Comparison of ENCODE assay signal across 22 cellular contexts in the genomic region with DNA sequence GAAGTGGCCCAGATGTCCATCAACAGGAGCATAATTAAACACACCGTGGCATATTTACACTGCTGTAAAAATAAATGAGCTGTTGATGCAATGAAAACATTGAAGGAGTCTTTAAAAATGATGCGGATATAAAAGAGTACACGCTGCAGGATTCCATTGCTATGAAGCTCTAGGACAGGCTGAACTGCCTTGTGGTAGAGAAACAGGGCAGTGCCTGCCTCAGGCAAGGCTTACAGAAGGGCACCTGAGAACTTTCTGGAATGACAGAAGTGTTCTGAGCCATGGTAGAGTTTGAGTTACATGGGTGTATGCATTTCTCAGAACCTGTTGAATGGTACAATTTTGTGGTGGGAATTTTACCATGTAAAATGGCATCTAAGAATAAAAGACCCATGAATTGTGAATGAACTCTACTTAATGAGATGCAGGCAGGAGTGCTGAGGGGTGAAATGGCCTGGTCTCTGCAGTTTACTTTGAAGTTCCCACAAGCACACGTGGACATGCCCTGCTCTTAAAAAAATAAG. TPM values are rescaled to one million over a fixed set of nuclear protein-coding genes. Genes with fewer than 3 reads are reported as not detected.
A peak's percentile ranks its signal among the peaks of the same experiment; 100 is the strongest.
DNase-seq lines count a peak whose midpoint lies in the region; ATAC-seq, FAIRE-seq and TF ChIP-seq lines count a peak whose summit lies in the region.
"Had no signal": no experiment of that assay in that cellular context is flagged by ENCODE, and none has a peak within 500 bp of the region (broad histone marks: within the 10 kb centered on the region; RNA-seq: fewer than 3 reads in every experiment).

No MANE protein-coding gene starts in this region.

- no peaks in the 10 kb centered on the region for H3K9me1 ChIP-seq in endothelial cell of umbilical vein (replicated peaks; ENCODE audit: control insufficient read depth, extremely low read depth, insufficient read depth, low read length)

- dilution Hi-C loops in endothelial cell of umbilical vein (cut with MboI; ENCODE audit: extremely low pct_ligation_motif_present, low sequenced_read_pairs), result no loop called here

- no peaks in the 10 kb centered on the region for H3K79me2 ChIP-seq in endothelial cell of umbilical vein (ENCODE audit: control insufficient read depth, insufficient read depth, low read length)

- H3K9me3 ChIP-seq in endothelial cell of umbilical vein (replicated peaks; ENCODE audit: control insufficient read depth, insufficient read depth, low read length) (no peaks in the 10 kb centered on the region), mucosa of rectum (ENCODE audit: control insufficient read depth in 2 of 2, low read length in 2 of 2) (no peaks in the 10 kb centered on the region)
- H3K9me3 ChIP-seq: colonic mucosa, Peyer's patch, thyroid gland had no signal

- H3K27me3 ChIP-seq in endothelial cell of umbilical vein (ENCODE audit: control insufficient read depth in 2 of 2, insufficient read depth in 2 of 2, low read length in 2 of 2), result peaks cover 11 to 16% of the 10 kb centered on the region in 2 experiments
- no peaks in the 10 kb centered on the region for H3K27me3 ChIP-seq in mucosa of rectum (ENCODE audit: control insufficient read depth in 2 of 2, insufficient read depth in 2 of 2, low read length in 2 of 2)
- H3K27me3 ChIP-seq: colonic mucosa, Peyer's patch, thyroid gland had no signal

- POLR2A ChIA-PET in endothelial cell of umbilical vein (lab: Charles Lee), result no interaction called here

- no TSS peak for BruUV-seq in endothelial cell of umbilical vein (replicated peaks; lab: Mats Ljungman, UMichigan)

- ATAC-seq in GM19452 (IDR thresholded peaks at IDR 0.05; ENCODE audit: unreplicated experiment), result no peak
- no peak for ATAC-seq in GM21723 (IDR thresholded peaks at IDR 0.05; ENCODE audit: unreplicated experiment)
- ATAC-seq in GM21576 (IDR thresholded peaks at IDR 0.05; ENCODE audit: unreplicated experiment), result no peak
- ATAC-seq: foreskin keratinocyte; HCT116; stimulated activated memory B cell treated with anti-CD40 and anti-IgM and Interleukin-4, amounts not matched to agents 10 μg/mL and 1 μg/mL and 100 μg/mL, for 72 hours had no signal

- H3K4me3 ChIP-seq in endothelial cell of umbilical vein (replicated peaks in 1 of 3; ENCODE audit: insufficient read depth in 1 of 3, low read depth in 1 of 3, low read length in 3 of 3) (no peak overlapping the region), mucosa of rectum (ENCODE audit: low read length in 2 of 2) (no peak overlapping the region)
- H3K4me3 ChIP-seq: colonic mucosa, Peyer's patch, thyroid gland had no signal

- peak; percentile 41 for DNase-seq in NCI-H748 (lab: John Stamatoyannopoulos, UW; ENCODE audit: unreplicated experiment)
- no peak for DNase-seq in NCI-H748 treated with DMSO at 0.1 percent for 48 hours (lab: John Stamatoyannopoulos, UW)
- DNase-seq in endothelial cell of umbilical vein (ENCODE audit: low read depth, low spot score), result peak; percentile 21
- no peak for DNase-seq in NCI-H526 treated with DMSO at 0.1 percent for 48 hours (lab: John Stamatoyannopoulos, UW)
- DNase-seq: activated B cell treated with CpG ODN at 0.5 μM for 24 hours; activated CD4-positive, alpha-beta memory T cell treated with anti-CD3 and anti-CD28 coated beads, Interleukin-2, amount 10 ng/mL, durations not matched to agents 7 days and 5 days; activated naive CD4-positive, alpha-beta T cell treated with anti-CD3 and anti-CD28 coated beads, Interleukin-2, amount 10 ng/mL, durations not matched to agents 7 days and 5 days; activated T-cell treated with anti-CD3 and anti-CD28 coated beads, Interleukin-2, amount 50 U/mL, for 24 hours; colonic mucosa; NCI-H1436; Peyer's patch; thyroid gland had no signal

- FAIRE-seq in endothelial cell of umbilical vein (lab: Jason Lieb, UNC), result no peak
- FAIRE-seq: A204.1, astrocyte, GM12891 had no signal

- no peak for TF ChIP-seq CTCF in endothelial cell of umbilical vein (IDR thresholded peaks at IDR 0.05; ENCODE audit: extremely low read depth in 1 of 2, insufficient read depth in 1 of 2, low read depth in 1 of 2, low read length in 2 of 2)

- H3K4me2 ChIP-seq in endothelial cell of umbilical vein (ENCODE audit: insufficient read depth, low read length), result no peak overlapping the region

- no peak for TF ChIP-seq POLR2A in endothelial cell of umbilical vein (IDR thresholded peaks at IDR 0.05; ENCODE audit: low read depth, low read length)

- CTCF ChIA-PET in endothelial cell of umbilical vein (lab: Charles Lee), result interaction anchor here (0.5 kb wide), 1 partner anchor 686 kb away, joined by 3 read pairs; no protein-coding TSS in a partner anchor

- intact Hi-C loops in endothelial cell of umbilical vein (cut with micrococcal nuclease), result no loop called here

- no peaks in the 10 kb centered on the region for H4K20me1 ChIP-seq in endothelial cell of umbilical vein (replicated peaks; ENCODE audit: control insufficient read depth, extremely low read depth, insufficient read depth, low read length)

- H3K36me3 ChIP-seq in endothelial cell of umbilical vein (ENCODE audit: control insufficient read depth in 2 of 2, extremely low read depth in 1 of 2, insufficient read depth in 2 of 2, low read length in 2 of 2), result no peaks in the 10 kb centered on the region
- no peaks in the 10 kb centered on the region for H3K36me3 ChIP-seq in mucosa of rectum (ENCODE audit: control insufficient read depth in 2 of 2, insufficient read depth in 2 of 2, low read length in 2 of 2)
- H3K36me3 ChIP-seq: colonic mucosa, Peyer's patch, thyroid gland had no signal

- no peak overlapping the region for H2AFZ ChIP-seq in endothelial cell of umbilical vein (ENCODE audit: low read depth, low read length)

- no peak overlapping the region for H3K9ac ChIP-seq in endothelial cell of umbilical vein (replicated peaks; ENCODE audit: extremely low read depth, insufficient read depth, low read length)
- H3K9ac ChIP-seq in mucosa of rectum (ENCODE audit: low read depth in 1 of 2, low read length in 2 of 2), result no peak overlapping the region

- H3K27ac ChIP-seq in endothelial cell of umbilical vein (ENCODE audit: insufficient read depth, low read depth, low read length), result no peak overlapping the region
- H3K27ac ChIP-seq in mucosa of rectum (ENCODE audit: low read depth in 2 of 2, low read length in 2 of 2), result peak overlapping the region; percentile 48 to 53
- H3K27ac ChIP-seq: colonic mucosa, foreskin keratinocyte, thyroid gland had no signal

- H3K4me1 ChIP-seq in endothelial cell of umbilical vein (ENCODE audit: control insufficient read depth, extremely low read depth, insufficient read depth, low read length) (no peaks in the 10 kb centered on the region), mucosa of rectum (ENCODE audit: control insufficient read depth in 2 of 2, insufficient read depth in 2 of 2, low read length in 2 of 2) (peaks cover 25 to 48% of the 10 kb centered on the region in 2 donors)
- H3K4me1 ChIP-seq: foreskin keratinocyte had no signal

TF ChIP-seq in endothelial cell of umbilical vein, 7 proteins besides CTCF, POLR2A, EP300 and RAD21:
- TF ChIP-seq POLR2AphosphoS5 (IDR thresholded peaks at IDR 0.05; ENCODE audit: insufficient read depth, low read depth, low read length) (no peak), GATA2 (IDR thresholded peaks at IDR 0.05; ENCODE audit: insufficient read depth, insufficient read length, low read depth, low read length) (no peak), FOS (IDR thresholded peaks at IDR 0.05; ENCODE audit: borderline replicate concordance, insufficient read depth, low read length) (no peak), JUN (IDR thresholded peaks at IDR 0.05; ENCODE audit: borderline replicate concordance, insufficient read depth, insufficient read length, low read depth) (no peak), MYC (IDR thresholded peaks at IDR 0.05; ENCODE audit: low read depth, low read length) (no peak), EZH2 (IDR thresholded peaks at IDR 0.05; ENCODE audit: borderline replicate concordance, low read depth, low read length, severe bottlenecking) (no peak)
- TF ChIP-seq, protein P1, sequence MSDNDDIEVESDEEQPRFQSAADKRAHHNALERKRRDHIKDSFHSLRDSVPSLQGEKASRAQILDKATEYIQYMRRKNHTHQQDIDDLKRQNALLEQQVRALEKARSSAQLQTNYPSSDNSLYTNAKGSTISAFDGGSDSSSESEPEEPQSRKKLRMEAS (IDR thresholded peaks at IDR 0.05; ENCODE audit: insufficient read depth, insufficient read length), result no peak

RNA-seq across cellular contexts. Expression of a gene that starts 45.3 kb away (rescaled TPM):
- 98.5 and 119 TPM in 2 replicates for total RNA-seq in endothelial cell of umbilical vein
- 18.0 and 22.6 TPM in 2 replicates for polyA plus RNA-seq in endothelial cell of umbilical vein
- polyA plus RNA-seq in endothelial cell of umbilical vein (2011; cell fraction: cytosol; rRNA removed), result 26.4 and 28.1 TPM in 2 replicates
- 78.0 and 79.9 TPM in 2 replicates for polyA plus RNA-seq in endothelial cell of umbilical vein (2011; cell fraction: nucleus; rRNA removed)
- polyA plus RNA-seq in endothelial cell of umbilical vein (2012), result 44.9 and 47.0 TPM in 2 replicates
- polyA minus RNA-seq in endothelial cell of umbilical vein, result 121 and 149 TPM in 2 replicates
- 9.7 TPM for polyA minus RNA-seq in endothelial cell of umbilical vein (2011; cell fraction: cytosol; rRNA and poly(A)+ RNA removed)
- 186 and 192 TPM in 2 replicates for polyA minus RNA-seq in endothelial cell of umbilical vein (2011; cell fraction: nucleus; rRNA and poly(A)+ RNA removed)
- total RNA-seq: activated CD4-positive, alpha-beta memory T cell treated with anti-CD3 and anti-CD28 coated beads, Interleukin-2, amount 10 ng/mL, durations not matched to agents 7 days and 5 days had no signal

Comparison
In these comparisons a context has a peak if more than half of its experiments do, and no peak if none do; other contexts are left out.
1. DNase-seq: peak in NCI-H748 (single experiment) and endothelial cell of umbilical vein (single experiment); none in NCI-H748 treated with DMSO at 0.1 percent for 48 hours (single experiment) and NCI-H526 treated with DMSO at 0.1 percent for 48 hours (single experiment).